In genomic region chr11:86755196-86755595, GRCh38 we compare ENCODE assay signal across 27 cellular contexts.
"Had no signal": no experiment of that assay in that cellular context is flagged by ENCODE, and none has a peak within 500 bp of the region (broad histone marks: within the 10 kb centered on the region; RNA-seq: fewer than 3 reads in every experiment).

No MANE protein-coding gene starts in this region.

- H3K27me3 Mint-ChIP-seq: naive B cell; stimulated activated memory B cell treated with anti-CD40 and anti-IgM and Interleukin-4, amounts not matched to agents 10 μg/mL and 1 μg/mL and 100 μg/mL, for 72 hours had no signal

- H3K36me3 Mint-ChIP-seq: mesothelial cell of epicardium; naive B cell; natural killer cell; stimulated activated memory B cell treated with anti-CD40 and anti-IgM and Interleukin-4, amounts not matched to agents 10 μg/mL and 1 μg/mL and 100 μg/mL, for 72 hours had no signal

- DNase-seq: islet precursor cell; left ventricle myocardium inferior; mesendoderm; naive B cell; natural killer cell; nephron progenitor cell; nucleus accumbens; pancreas; posterior cingulate gyrus; retina; right cardiac atrium; stimulated activated CD4-positive, alpha-beta T cell treated with anti-CD3 and anti-CD28 coated beads, Interleukin-1b, Interleukin-23, amount 100 ng/mL, for 48 hours; stimulated activated CD4-positive, alpha-beta T cell treated with anti-CD3 and anti-CD28 coated beads, Interleukin-2, amount 100 ng/mL, for 48 hours; stimulated activated CD4-positive, alpha-beta T cell treated with anti-CD3 and anti-CD28 coated beads, Interleukin-4, amount 100 ng/mL, for 4 hours; stimulated activated CD8-positive, alpha-beta memory T cell treated with anti-CD3 and anti-CD28 coated beads, Interleukin-4, amount 100 ng/mL, for 48 hours; stimulated activated naive CD4-positive, alpha-beta T cell treated with Interleukin-2 at 50 U/mL for 16 hours; stimulated activated naive CD8-positive, alpha-beta T cell treated with anti-CD3 and anti-CD28 coated beads, Interleukin-15, amount 100 ng/mL, for 72 hours; substantia nigra; upper lobe of left lung had no signal

- H3K4me3 Mint-ChIP-seq: mesothelial cell of epicardium; naive B cell; natural killer cell; nephron progenitor cell; stimulated activated memory B cell treated with anti-CD40 and anti-IgM and Interleukin-4, amounts not matched to agents 10 μg/mL and 1 μg/mL and 100 μg/mL, for 72 hours; stimulated activated naive CD8-positive, alpha-beta T cell treated with anti-CD3 and anti-CD28 coated beads, Interleukin-15, amount 100 ng/mL, for 72 hours had no signal

- ATAC-seq: natural killer cell; pancreas; right cardiac atrium; sciatic nerve; stimulated activated memory B cell treated with anti-CD40 and anti-IgM and Interleukin-4, amounts not matched to agents 10 μg/mL and 1 μg/mL and 100 μg/mL, for 72 hours; stimulated activated naive CD8-positive, alpha-beta T cell treated with anti-CD3 and anti-CD28 coated beads, Interleukin-15, amount 100 ng/mL, for 72 hours had no signal

- H3K27ac ChIP-seq: left ventricle myocardium inferior, pancreas, prostate gland, tibial nerve, upper lobe of left lung, vagina had no signal

- H3K4me1 Mint-ChIP-seq: naive B cell; natural killer cell; stimulated activated memory B cell treated with anti-CD40 and anti-IgM and Interleukin-4, amounts not matched to agents 10 μg/mL and 1 μg/mL and 100 μg/mL, for 72 hours; stimulated activated naive CD8-positive, alpha-beta T cell treated with anti-CD3 and anti-CD28 coated beads, Interleukin-15, amount 100 ng/mL, for 72 hours had no signal

- H3K36me3 ChIP-seq: left ventricle myocardium inferior, pancreas, prostate gland, tibial nerve, upper lobe of left lung, vagina had no signal

- H3K4me3 ChIP-seq: left ventricle myocardium inferior, lung, pancreas, prostate gland, skin epidermis, tibial nerve, upper lobe of left lung, vagina had no signal

- H3K4me1 ChIP-seq: left ventricle myocardium inferior, prostate gland, tibial nerve, upper lobe of left lung, vagina had no signal

- FAIRE-seq: pancreas had no signal

- H3K9me3 ChIP-seq: pancreas, prostate gland, tibial nerve, upper lobe of left lung, vagina had no signal

- H3K9me3 Mint-ChIP-seq: mesothelial cell of epicardium; natural killer cell; stimulated activated memory B cell treated with anti-CD40 and anti-IgM and Interleukin-4, amounts not matched to agents 10 μg/mL and 1 μg/mL and 100 μg/mL, for 72 hours had no signal

- H3K27me3 ChIP-seq: pancreas, tibial nerve, upper lobe of left lung, vagina had no signal

- H3K27ac Mint-ChIP-seq: mesothelial cell of epicardium; naive B cell; natural killer cell; nephron progenitor cell; stimulated activated memory B cell treated with anti-CD40 and anti-IgM and Interleukin-4, amounts not matched to agents 10 μg/mL and 1 μg/mL and 100 μg/mL, for 72 hours; stimulated activated naive CD8-positive, alpha-beta T cell treated with anti-CD3 and anti-CD28 coated beads, Interleukin-15, amount 100 ng/mL, for 72 hours had no signal
